Comparison of ENCODE assay signal across 23 cellular contexts in genomic region chr20:1842281-1842680, GRCh38. TPM values are rescaled to one million over a fixed set of nuclear protein-coding genes. Genes with fewer than 3 reads are reported as not detected.
DNase-seq lines count a peak whose midpoint lies in the region; ATAC-seq and TF ChIP-seq lines count a peak whose summit lies in the region.
"Had no signal": no experiment of that assay in that cellular context is flagged by ENCODE, and none has a peak within 500 bp of the region (broad histone marks: within the 10 kb centered on the region; RNA-seq: fewer than 3 reads in every experiment).

No MANE protein-coding gene starts in this region.

- no peak overlapping the region for H3K9ac ChIP-seq in IMR-90 (ENCODE audit: low read depth, low read length)
- H3K9ac ChIP-seq in smooth muscle cell (ENCODE audit: low read depth): no peak overlapping the region

- TF ChIP-seq POLR2A in IMR-90 (IDR thresholded peaks at IDR 0.05; ENCODE audit: low read depth, low read length): no peak

- dilution Hi-C loops in IMR-90 (cut with HindIII; ENCODE audit: low sequenced_read_pairs, unreplicated experiment): no loop called here

- H3K27ac ChIP-seq in IMR-90 (ENCODE audit: insufficient read depth, low read length): no peak overlapping the region
- peak overlapping the region; percentile 61 for H3K27ac ChIP-seq in smooth muscle cell (ENCODE audit: low read depth)

- H3K9me3 Mint-ChIP-seq in activated CD4-positive, alpha-beta memory T cell treated with anti-CD3 and anti-CD28 coated beads for 36 hours: peaks cover 5% of the 10 kb centered on the region
- no peaks in the 10 kb centered on the region for H3K9me3 Mint-ChIP-seq in activated CD4-positive, alpha-beta memory T cell treated with anti-CD3 and anti-CD28 coated beads, Interleukin-2, amount 10 ng/mL, durations not matched to agents 7 days and 5 days

- BruUV-seq in IMR-90 (replicated peaks; lab: Mats Ljungman, UMichigan): no TSS peak

- no peak overlapping the region for H2AK9ac ChIP-seq in IMR-90 (replicated peaks; ENCODE audit: low read depth, low read length, poor library complexity)

- CTCF ChIA-PET in activated CD4-positive, alpha-beta memory T cell treated with anti-CD3 and anti-CD28 coated beads for 36 hours (lab: Charles Lee): interaction anchor here (0.6 kb wide), 1 partner anchor 41 kb away, joined by 3 read pairs; no protein-coding TSS in a partner anchor
- CTCF ChIA-PET in activated CD4-positive, alpha-beta memory T cell treated with anti-CD3 and anti-CD28 coated beads, Interleukin-2, amount 10 ng/mL, durations not matched to agents 7 days and 5 days (lab: Charles Lee): no interaction called here
- CTCF ChIA-PET in IMR-90 (lab: Yijun Ruan, JAX): no interaction called here

- peak overlapping the region; percentile 23; the same call in 1 of the 2 replicates for H2BK120ac ChIP-seq in IMR-90 (ENCODE audit: low read depth, low read length)

- peaks cover 6% of the 10 kb centered on the region for H3F3A ChIP-seq in smooth muscle cell (ENCODE audit: low read depth)

- H3K79me1 ChIP-seq in IMR-90 (ENCODE audit: low read depth in 1 of 2, low read length in 2 of 2): no peaks in the 10 kb centered on the region

- H4K8ac ChIP-seq in IMR-90 (ENCODE audit: low read depth in 2 of 2, low read length in 2 of 2): no peak overlapping the region

- no peak overlapping the region for H3K18ac ChIP-seq in IMR-90 (ENCODE audit: low read depth, low read length)

- H3K27ac Mint-ChIP-seq in activated CD4-positive, alpha-beta memory T cell treated with anti-CD3 and anti-CD28 coated beads for 36 hours: no peak overlapping the region
- H3K27ac Mint-ChIP-seq in activated CD4-positive, alpha-beta memory T cell treated with anti-CD3 and anti-CD28 coated beads, Interleukin-2, amount 10 ng/mL, durations not matched to agents 7 days and 5 days: no peak overlapping the region
- H3K27ac Mint-ChIP-seq: CD4-positive, alpha-beta T cell had no signal

- no peaks in the 10 kb centered on the region for H3K36me3 Mint-ChIP-seq in activated CD4-positive, alpha-beta memory T cell treated with anti-CD3 and anti-CD28 coated beads for 36 hours
- H3K36me3 Mint-ChIP-seq in activated CD4-positive, alpha-beta memory T cell treated with anti-CD3 and anti-CD28 coated beads, Interleukin-2, amount 10 ng/mL, durations not matched to agents 7 days and 5 days (ENCODE audit: low read depth): no peaks in the 10 kb centered on the region

- no peak overlapping the region for H3K4me2 ChIP-seq in IMR-90 (ENCODE audit: low read depth, low read length)
- peak overlapping the region; percentile 25 for H3K4me2 ChIP-seq in smooth muscle cell

- H2AFZ ChIP-seq in IMR-90 (replicated peaks; ENCODE audit: low read length, poor library complexity): no peak overlapping the region
- no peak overlapping the region for H2AFZ ChIP-seq in smooth muscle cell (ENCODE audit: low read depth)

- H3K27me3 ChIP-seq in IMR-90 (ENCODE audit: control insufficient read depth, insufficient read depth, low read length) (no peaks in the 10 kb centered on the region), smooth muscle cell (ENCODE audit: low read depth) (no peaks in the 10 kb centered on the region)
- H3K27me3 ChIP-seq: MG63 had no signal

- H3K4me3 ChIP-seq in IMR-90 (ENCODE audit: insufficient read depth, low read depth, low read length) (no peak overlapping the region), fibroblast of villous mesenchyme (ENCODE audit: low read depth, low read length) (no peak overlapping the region), smooth muscle cell (no peak overlapping the region)
- H3K4me3 ChIP-seq: GM12878, MG63 had no signal

- peaks cover 4% of the 10 kb centered on the region for H3K27me3 Mint-ChIP-seq in activated CD4-positive, alpha-beta memory T cell treated with anti-CD3 and anti-CD28 coated beads for 36 hours
- peaks cover 2% of the 10 kb centered on the region for H3K27me3 Mint-ChIP-seq in activated CD4-positive, alpha-beta memory T cell treated with anti-CD3 and anti-CD28 coated beads, Interleukin-2, amount 10 ng/mL, durations not matched to agents 7 days and 5 days
- H3K27me3 Mint-ChIP-seq: B cell, IgD-negative memory B cell had no signal

- H3K56ac ChIP-seq in IMR-90 (ENCODE audit: extremely low read depth, insufficient read depth, low read length): no peak overlapping the region

- ATAC-seq in IMR-90 (ENCODE audit: low read depth) (no peak), HG02870 (IDR thresholded peaks at IDR 0.05; ENCODE audit: unreplicated experiment) (no peak)
- ATAC-seq: GM12878, PC-3 had no signal

- no peak overlapping the region for H4K91ac ChIP-seq in IMR-90 (ENCODE audit: insufficient read depth, low read depth, low read length)

- H3K9me1 ChIP-seq in IMR-90 (ENCODE audit: insufficient read depth, low read length): peaks cover 12% of the 10 kb centered on the region

- no peaks in the 10 kb centered on the region for H3K9me3 ChIP-seq in IMR-90 (ENCODE audit: control insufficient read depth, insufficient read depth, low read length)
- no peaks in the 10 kb centered on the region for H3K9me3 ChIP-seq in smooth muscle cell (replicated peaks; ENCODE audit: low read depth)
- H3K9me3 ChIP-seq: MG63 had no signal

- H3K4me3 Mint-ChIP-seq in activated CD4-positive, alpha-beta memory T cell treated with anti-CD3 and anti-CD28 coated beads for 36 hours: no peak overlapping the region
- H3K4me3 Mint-ChIP-seq in activated CD4-positive, alpha-beta memory T cell treated with anti-CD3 and anti-CD28 coated beads, Interleukin-2, amount 10 ng/mL, durations not matched to agents 7 days and 5 days: no peak overlapping the region
- H3K4me3 Mint-ChIP-seq: B cell; CD4-positive, alpha-beta T cell had no signal

- H3K4me1 ChIP-seq in IMR-90 (ENCODE audit: control insufficient read depth, insufficient read depth, low read length): peaks cover 18% of the 10 kb centered on the region
- no peaks in the 10 kb centered on the region for H3K4me1 ChIP-seq in smooth muscle cell (ENCODE audit: low read depth)

- TF ChIP-seq RAD21 in IMR-90 (IDR thresholded peaks at IDR 0.05; ENCODE audit: low read length): no peak

- no peak overlapping the region for H3K14ac ChIP-seq in IMR-90 (replicated peaks; ENCODE audit: low read depth, low read length)

- no peak overlapping the region for H4K5ac ChIP-seq in IMR-90 (ENCODE audit: low read depth, low read length)

- intact Hi-C loops in activated CD4-positive, alpha-beta memory T cell treated with anti-CD3 and anti-CD28 coated beads for 36 hours (cut with micrococcal nuclease): no loop called here
- intact Hi-C loops in IMR-90 (cut with micrococcal nuclease): no loop called here

- H4K20me1 ChIP-seq in IMR-90 (ENCODE audit: insufficient read depth, low read length) (no peaks in the 10 kb centered on the region), smooth muscle cell (ENCODE audit: low read depth) (no peaks in the 10 kb centered on the region)

- no CpG with 5 or more reads among the region's 7 CpGs for WGBS in IMR-90 (ENCODE audit: extremely low coverage in 2 of 2, insufficient read length in 1 of 2), 2 experiments
- 56% methylated on average over 7 of the region's 7 CpGs for WGBS in smooth muscle cell (ENCODE audit: low lambda C conversion rate)

- H2BK15ac ChIP-seq in IMR-90 (ENCODE audit: low read depth, low read length): no peak overlapping the region

- no peak for TF ChIP-seq CTCF in IMR-90 (conservative IDR thresholded peaks at IDR 0.05; ENCODE audit: low read depth, low read length)
- no peak for TF ChIP-seq CTCF in fibroblast of villous mesenchyme (IDR thresholded peaks at IDR 0.05; ENCODE audit: insufficient read depth, low read depth, low read length)
- no peak for TF ChIP-seq CTCF in smooth muscle cell (IDR thresholded peaks at IDR 0.05; ENCODE audit: borderline replicate concordance, insufficient read depth, poor library complexity, severe bottlenecking)

- H3K36me3 ChIP-seq in IMR-90 (ENCODE audit: control insufficient read depth, insufficient read depth, low read length): no peaks in the 10 kb centered on the region
- no peaks in the 10 kb centered on the region for H3K36me3 ChIP-seq in smooth muscle cell (ENCODE audit: low read depth)
- H3K36me3 ChIP-seq: MG63 had no signal

- H2AK5ac ChIP-seq in IMR-90 (ENCODE audit: low read depth, low read length): no peak overlapping the region

- in situ Hi-C loops in IMR-90 (cut with MboI; ENCODE audit: low sequenced_read_pairs): loop anchor here (25.0 kb wide), 1 partner anchor 505 kb away; the partner anchor contains the start of gene SDCBP2

- DNase-seq in activated CD4-positive, alpha-beta memory T cell treated with anti-CD3 and anti-CD28 coated beads for 36 hours: peak; percentile 55
- DNase-seq in activated CD4-positive, alpha-beta memory T cell treated with anti-CD3 and anti-CD28 coated beads, Interleukin-2, amount 10 ng/mL, durations not matched to agents 7 days and 5 days: no peak
- DNase-seq in IMR-90 (no peak), fibroblast of villous mesenchyme (ENCODE audit: low read depth) (peak; percentile 34), smooth muscle cell (lab: John Stamatoyannopoulos, UW; ENCODE audit: unreplicated experiment) (no peak), dermis blood vessel endothelial cell (no peak)
- no peak for DNase-seq in activated effector memory CD4-positive, alpha-beta T cell treated with Interleukin-2 at 50 U/mL for 16 hours
- DNase-seq: CD4-positive, alpha-beta T cell; DMS153; H7; Karpas-422; NCI-H1092; NCI-H1436 treated with DMSO at 0.1 percent for 48 hours; NCI-H2029; NCI-H345; NCI-H524 treated with DMSO at 0.1 percent for 48 hours; PC-3; RPMI8226 had no signal

- peaks cover 18% of the 10 kb centered on the region for H3K4me1 Mint-ChIP-seq in activated CD4-positive, alpha-beta memory T cell treated with anti-CD3 and anti-CD28 coated beads for 36 hours (ENCODE audit: low read depth)
- peaks cover 4% of the 10 kb centered on the region for H3K4me1 Mint-ChIP-seq in activated CD4-positive, alpha-beta memory T cell treated with anti-CD3 and anti-CD28 coated beads, Interleukin-2, amount 10 ng/mL, durations not matched to agents 7 days and 5 days

- POLR2A ChIA-PET in activated CD4-positive, alpha-beta memory T cell treated with anti-CD3 and anti-CD28 coated beads for 36 hours (lab: Charles Lee): no interaction called here
- POLR2A ChIA-PET in activated CD4-positive, alpha-beta memory T cell treated with anti-CD3 and anti-CD28 coated beads, Interleukin-2, amount 10 ng/mL, durations not matched to agents 7 days and 5 days (lab: Charles Lee): no interaction called here
- POLR2A ChIA-PET in IMR-90 (lab: Charles Lee; ENCODE audit: unreplicated experiment): no interaction called here

- no peak overlapping the region for H3K23ac ChIP-seq in IMR-90 (ENCODE audit: low read depth, low read length)

- no peak overlapping the region for H2BK5ac ChIP-seq in IMR-90 (ENCODE audit: low read depth, low read length, poor library complexity, severe bottlenecking)

- H3K79me2 ChIP-seq in smooth muscle cell (ENCODE audit: low read depth): no peaks in the 10 kb centered on the region

- H3K4ac ChIP-seq in IMR-90 (ENCODE audit: low read depth, low read length): no peak overlapping the region

- no peak overlapping the region for H2BK20ac ChIP-seq in IMR-90 (ENCODE audit: low read depth, low read length)

RNA-seq across cellular contexts. Expression of gene SIRPA, which starts 52.9 kb away (rescaled TPM):
- total RNA-seq in activated CD4-positive, alpha-beta memory T cell treated with anti-CD3 and anti-CD28 coated beads for 36 hours: not detected
- not detected for total RNA-seq in activated CD4-positive, alpha-beta memory T cell treated with anti-CD3 and anti-CD28 coated beads, Interleukin-2, amount 10 ng/mL, durations not matched to agents 7 days and 5 days
- total RNA-seq in IMR-90 (2012; rRNA removed) (9.7 and 9.9 TPM in 2 replicates), fibroblast of villous mesenchyme (3.9 and 10.0 TPM in 2 replicates), smooth muscle cell (6.8 and 8.3 TPM in 2 replicates), dermis blood vessel endothelial cell (35.2 and 55.2 TPM in 2 replicates)
- polyA plus RNA-seq in IMR-90 (2012; rRNA removed) (37.2 and 40.2 TPM in 2 replicates), smooth muscle cell (12.3 and 14.5 TPM in 2 replicates)
- 25.7 and 34.3 TPM in 2 replicates for polyA plus RNA-seq in IMR-90 (2012; cell fraction: cytosol; rRNA removed)
- 30.5 and 36.1 TPM in 2 replicates for polyA plus RNA-seq in IMR-90 (2012; cell fraction: nucleus; rRNA removed; ENCODE audit: low replicate concordance)

Comparison
In these comparisons a context has a peak if more than half of its experiments do, and no peak if none do; other contexts are left out.
1. DNase-seq: peak in activated CD4-positive, alpha-beta memory T cell treated with anti-CD3 and anti-CD28 coated beads for 36 hours (single experiment) and fibroblast of villous mesenchyme (single experiment); none in activated CD4-positive, alpha-beta memory T cell treated with anti-CD3 and anti-CD28 coated beads, Interleukin-2, amount 10 ng/mL, durations not matched to agents 7 days and 5 days (single experiment), IMR-90 (single experiment), smooth muscle cell (single experiment), dermis blood vessel endothelial cell (single experiment) and activated effector memory CD4-positive, alpha-beta T cell treated with Interleukin-2 at 50 U/mL for 16 hours (single experiment).